Comparison of ENCODE assay signal across 13 cellular contexts in genomic region chr12:5944688-5945070, GRCh38. TPM values are rescaled to one million over a fixed set of nuclear protein-coding genes. Genes with fewer than 3 reads are reported as not detected.
DNase-seq lines count a peak whose midpoint lies in the region; ATAC-seq and TF ChIP-seq lines count a peak whose summit lies in the region.
"Had no signal": no experiment of that assay in that cellular context is flagged by ENCODE, and none has a peak within 500 bp of the region (broad histone marks: within the 10 kb centered on the region; RNA-seq: fewer than 3 reads in every experiment).

No MANE protein-coding gene starts in this region.

- peaks cover 0 to under 1% of the 10 kb centered on the region in 2 donors for H3K36me3 ChIP-seq in psoas muscle (ENCODE audit: insufficient read depth in 1 of 2, low read depth in 1 of 2)

- H3K4me3 ChIP-seq in foreskin fibroblast (ENCODE audit: low read depth in 1 of 2, low read length in 2 of 2) (peak overlapping the region; percentile 42 to 49), psoas muscle (peak overlapping the region; percentile 40)

- no peaks in the 10 kb centered on the region for H3K4me1 ChIP-seq in psoas muscle

- DNase-seq in RPMI7951 (ENCODE audit: low read depth) (peak; percentile 9), foreskin fibroblast (peak; percentile 1 to 21), psoas muscle (no peak), SW 1271 (lab: John Stamatoyannopoulos, UW) (no peak), medulla oblongata (ENCODE audit: extremely low spot score) (no peak), COLO668 (lab: John Stamatoyannopoulos, UW; ENCODE audit: unreplicated experiment) (no peak)
- no peak for DNase-seq in effector CD4-positive, alpha-beta T cell
- DNase-seq: activated B cell treated with CpG ODN at 0.5 μM for 24 hours; activated naive CD4-positive, alpha-beta T cell treated with anti-CD3 and anti-CD28 coated beads, Interleukin-2, amount 50 U/mL, for 16 hours; DND-41; spleen; stimulated activated naive CD8-positive, alpha-beta T cell treated with anti-CD3 and anti-CD28 coated beads, Interleukin-15, amount 100 ng/mL, for 72 hours had no signal

- no peak for TF ChIP-seq CTCF in C4-2B (conservative IDR thresholded peaks at IDR 0.05)
- no peak for TF ChIP-seq CTCF in foreskin fibroblast (IDR thresholded peaks at IDR 0.05; ENCODE audit: low read depth, low read length)
- no peak for TF ChIP-seq CTCF in psoas muscle (IDR thresholded peaks at IDR 0.05)

- peaks cover 0 to 51% (median 9%) of the 10 kb centered on the region in 3 donors for H3K27me3 ChIP-seq in psoas muscle (ENCODE audit: insufficient read depth in 3 of 3, low read length in 2 of 3)

- no peaks in the 10 kb centered on the region for H3K9me3 ChIP-seq in psoas muscle
- H3K9me3 ChIP-seq: spleen had no signal

- H3K27ac ChIP-seq in C4-2B (peak overlapping the region; percentile 6; the same call in 1 of the 2 replicates), psoas muscle (no peak overlapping the region)
- H3K27ac ChIP-seq: spleen had no signal

- intact Hi-C loops in psoas muscle (cut with DNase I), result no loop called here

- WGBS in psoas muscle, 3 donors, result 15 to 20% (median 19%) methylated on average over 12 of the region's 12 CpGs

- no peak for ATAC-seq in psoas muscle

RNA-seq across cellular contexts. Expression of gene ANO2, which starts 0.4 kb away (rescaled TPM):
- 2.1 and 2.9 TPM in 2 replicates for total RNA-seq in RPMI7951 (2014; rRNA removed; shearing (Covaris generic))
- 1 to 10 TPM; 4.2 to 9.3 (median 5.4) TPM for total RNA-seq in psoas muscle
- polyA plus RNA-seq in psoas muscle, result 1 to 10 TPM; 1.3 to 2.4 (median 1.6) TPM
- total RNA-seq: activated B cell treated with CpG ODN at 0.5 μM for 24 hours had no signal

Comparison
In these comparisons a context has a peak if more than half of its experiments do, and no peak if none do; other contexts are left out.
1. DNase-seq: peak in RPMI7951 (single experiment) and foreskin fibroblast (2 of 2); none in psoas muscle (0 of 2), SW 1271 (0 of 2), medulla oblongata (single experiment), COLO668 (single experiment) and effector CD4-positive, alpha-beta T cell (single experiment).